Comparison of ENCODE assay signal across 14 cellular contexts in the genomic region with DNA sequence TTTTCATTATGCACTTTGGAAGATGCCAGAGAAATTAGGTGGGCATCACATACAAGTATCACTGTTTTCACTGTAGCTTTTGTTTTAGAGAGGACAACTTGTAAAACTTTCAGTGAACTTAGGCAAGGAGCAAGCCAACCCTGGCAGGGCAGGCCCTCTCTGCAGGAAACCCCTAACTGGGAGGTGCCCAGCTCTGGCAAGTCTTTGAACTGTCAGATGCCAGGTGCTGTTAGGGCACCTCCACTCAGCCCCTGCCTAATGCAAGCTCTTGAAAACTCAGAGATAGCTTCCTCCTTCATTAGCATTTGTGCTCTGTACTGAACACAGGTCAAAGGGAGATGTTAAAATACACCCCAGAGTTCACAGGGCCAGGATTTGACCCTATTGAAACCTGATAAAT.
A peak's percentile ranks its signal among the peaks of the same experiment; 100 is the strongest.
DNase-seq lines count a peak whose midpoint lies in the region; ATAC-seq and TF ChIP-seq lines count a peak whose summit lies in the region.
"Had no signal": no experiment of that assay in that cellular context is flagged by ENCODE, and none has a peak within 500 bp of the region (broad histone marks: within the 10 kb centered on the region; RNA-seq: fewer than 3 reads in every experiment).

No MANE protein-coding gene starts in this region.

- no peak overlapping the region for H3K23ac ChIP-seq in mesendoderm (ENCODE audit: low read length)

- no peak overlapping the region for H3K4me3 ChIP-seq in mesendoderm (ENCODE audit: low read length)
- no peak overlapping the region for H3K4me3 ChIP-seq in thymus (ENCODE audit: low read length)
- H3K4me3 ChIP-seq: GM12878, HAP-1 had no signal

- H3K27me3 ChIP-seq in mesendoderm (ENCODE audit: insufficient read depth, low read length, poor library complexity) (no peaks in the 10 kb centered on the region), thymus (ENCODE audit: control insufficient read depth, insufficient read depth) (no peaks in the 10 kb centered on the region)

- H3K9me3 ChIP-seq in KOPT-K1 (ENCODE audit: insufficient read depth, low read length, poor library complexity, severe bottlenecking) (peaks cover 21% of the 10 kb centered on the region), thymus (ENCODE audit: control insufficient read depth) (no peaks in the 10 kb centered on the region)
- H3K9me3 ChIP-seq: HAP-1 had no signal

- H2BK120ac ChIP-seq in mesendoderm (ENCODE audit: low read depth, low read length): no peak overlapping the region

- no peak for ATAC-seq in omental fat pad (ENCODE audit: low FRiP score)
- ATAC-seq: CD8-positive, alpha-beta T cell; GM12878; HepG2 had no signal

- H2BK15ac ChIP-seq in mesendoderm (replicated peaks; ENCODE audit: low read depth): no peak overlapping the region

- H3K18ac ChIP-seq in mesendoderm (ENCODE audit: low read length): no peak overlapping the region

- no peak overlapping the region for H2AK5ac ChIP-seq in mesendoderm (ENCODE audit: low read length)

- no peaks in the 10 kb centered on the region for H3K79me1 ChIP-seq in mesendoderm (ENCODE audit: low read length)

- no peaks in the 10 kb centered on the region for H3K79me2 ChIP-seq in mesendoderm (ENCODE audit: control insufficient read depth, insufficient read depth, low read length)

- peak overlapping the region; percentile 65 for H3K27ac ChIP-seq in KOPT-K1 (ENCODE audit: low read depth, low read length, poor library complexity, severe bottlenecking)
- no peak overlapping the region for H3K27ac ChIP-seq in mesendoderm (ENCODE audit: low read depth, low read length)
- H3K27ac ChIP-seq in thymus (ENCODE audit: low read depth): peak overlapping the region; percentile 47
- H3K27ac ChIP-seq: 22Rv1 had no signal

- no peak overlapping the region for H3K56ac ChIP-seq in mesendoderm (ENCODE audit: low read length)

- no peak overlapping the region for H3K4ac ChIP-seq in mesendoderm (ENCODE audit: low read depth, low read length)

- H3K9ac ChIP-seq in mesendoderm (ENCODE audit: low read length): no peak overlapping the region

- DNase-seq in DMS153 (lab: John Stamatoyannopoulos, UW): peak; percentile 17
- no peak for DNase-seq in DMS153 treated with DMSO at 0.1 percent for 48 hours (lab: John Stamatoyannopoulos, UW; ENCODE audit: unreplicated experiment)
- peak; percentile 10 for DNase-seq in mesendoderm
- no peak for DNase-seq in NCI-H2227 treated with DMSO at 0.1 percent for 48 hours (lab: John Stamatoyannopoulos, UW)
- DNase-seq in omental fat pad (ENCODE audit: low spot score): no peak
- DNase-seq: CD8-positive, alpha-beta T cell; COR-L47; DMS53 had no signal

- no peak overlapping the region for H4K8ac ChIP-seq in mesendoderm (ENCODE audit: low read depth, low read length)

- H4K5ac ChIP-seq in mesendoderm (ENCODE audit: low read length): no peak overlapping the region

- no peak for TF ChIP-seq CTCF in omental fat pad (IDR thresholded peaks at IDR 0.05)

- no peak overlapping the region for H2BK5ac ChIP-seq in mesendoderm (ENCODE audit: low read length)

- H3K4me2 ChIP-seq in mesendoderm (ENCODE audit: low read length): no peak overlapping the region

- H3K4me1 ChIP-seq in mesendoderm (ENCODE audit: control insufficient read depth, low read depth, low read length) (peaks cover 3% of the 10 kb centered on the region), thymus (ENCODE audit: control insufficient read depth, insufficient read depth, low read length) (peaks cover 8% of the 10 kb centered on the region)
- H3K4me1 ChIP-seq: HAP-1 had no signal

- H3K36me3 ChIP-seq in KOPT-K1 (ENCODE audit: insufficient read depth, low read length): no peaks in the 10 kb centered on the region
- H3K36me3 ChIP-seq in mesendoderm (ENCODE audit: control insufficient read depth, insufficient read depth, low read length): no peaks in the 10 kb centered on the region
- no peaks in the 10 kb centered on the region for H3K36me3 ChIP-seq in thymus (ENCODE audit: control insufficient read depth, insufficient read depth)
- H3K36me3 ChIP-seq: HAP-1 had no signal

Comparison
In these comparisons a context has a peak if more than half of its experiments do, and no peak if none do; other contexts are left out.
1. DNase-seq: peak in DMS153 (single experiment) and mesendoderm (single experiment); none in DMS153 treated with DMSO at 0.1 percent for 48 hours (single experiment), NCI-H2227 treated with DMSO at 0.1 percent for 48 hours (single experiment) and omental fat pad (single experiment).